ENCODE assay signal across 24 cellular contexts in genomic region chr6:148565321-148565926, GRCh38.
DNase-seq lines count a peak whose midpoint lies in the region; ATAC-seq and TF ChIP-seq lines count a peak whose summit lies in the region.
"Had no signal": no experiment of that assay in that cellular context is flagged by ENCODE, and none has a peak within 500 bp of the region (broad histone marks: within the 10 kb centered on the region; RNA-seq: fewer than 3 reads in every experiment).

No MANE protein-coding gene starts in this region.

- H3K36me3 ChIP-seq in GM23338 (ENCODE audit: insufficient read depth) (no peaks in the 10 kb centered on the region), esophagus muscularis mucosa (no peaks in the 10 kb centered on the region)
- H3K36me3 ChIP-seq: upper lobe of left lung had no signal

- H3K27me3 ChIP-seq in GM23338 (ENCODE audit: insufficient read depth) (peaks cover 6% of the 10 kb centered on the region), esophagus muscularis mucosa (no peaks in the 10 kb centered on the region)
- H3K27me3 ChIP-seq: hepatocyte, upper lobe of left lung had no signal

- no peak for TF ChIP-seq EP300 in esophagus muscularis mucosa (IDR thresholded peaks at IDR 0.05)

- H3K4me2 ChIP-seq in GM23338, result no peak overlapping the region
- H3K4me2 ChIP-seq: hepatocyte had no signal

- ATAC-seq in GM23338, result no peak
- ATAC-seq in GM21390 (IDR thresholded peaks at IDR 0.05; ENCODE audit: unreplicated experiment), result no peak

- H3K27me3 Mint-ChIP-seq in GM23338 (ENCODE audit: insufficient read depth, low read depth, poor library complexity), result peaks cover 12% of the 10 kb centered on the region
- peaks cover 20% of the 10 kb centered on the region for H3K27me3 Mint-ChIP-seq in nephron progenitor cell (ENCODE audit: low read depth, poor library complexity)

- H3K36me3 Mint-ChIP-seq in GM23338 (ENCODE audit: low read depth) (peaks cover 4% of the 10 kb centered on the region; the same call in 1 of the 3 replicates), nephron progenitor cell (ENCODE audit: low read depth) (no peaks in the 10 kb centered on the region)
- H3K36me3 Mint-ChIP-seq: brain; CD8-positive, alpha-beta memory T cell had no signal

- DNase-seq in AG10803 (ENCODE audit: low read depth) (peak; percentile 45), GM23338 (ENCODE audit: low spot score) (no peak), coronary artery (ENCODE audit: low spot score) (no peak), nephron progenitor cell (no peak), esophagus muscularis mucosa (ENCODE audit: extremely low spot score) (no peak), ureter (ENCODE audit: low spot score) (no peak), foreskin melanocyte (no peak)
- DNase-seq: activated CD4-positive, alpha-beta T cell treated with anti-CD3 and anti-CD28 coated beads for 1 hour; activated gamma-delta T cell treated with Interleukin-2 at 50 U/mL for 16 hours; activated naive CD8-positive, alpha-beta T cell treated with anti-CD3 and anti-CD28 coated beads, Interleukin-2, amount 50 U/mL, for 24 hours; activated T-cell treated with anti-CD3 and anti-CD28 coated beads, Interleukin-2, amount 50 U/mL, for 24 hours; CD8-positive, alpha-beta memory T cell; mucosa of descending colon; NCI-H1417; NCI-H2081 treated with DMSO at 0.1 percent for 48 hours; NCI-H345; NCI-H774; stimulated activated CD4-positive, alpha-beta T cell treated with anti-CD3 and anti-CD28 coated beads, Interleukin-1b, Interleukin-23, amount 100 ng/mL, for 48 hours had no signal

- H3K27ac Mint-ChIP-seq in GM23338, result no peak overlapping the region
- peak overlapping the region; percentile 31 for H3K27ac Mint-ChIP-seq in nephron progenitor cell
- H3K27ac Mint-ChIP-seq: activated naive CD8-positive, alpha-beta T cell treated with anti-CD3 and anti-CD28 coated beads, Interleukin-2, amount 50 U/mL, for 24 hours; activated T-cell treated with anti-CD3 and anti-CD28 coated beads, Interleukin-2, amount 50 U/mL, for 24 hours; B cell; brain had no signal

- H3K9me2 ChIP-seq in GM23338 (ENCODE audit: insufficient read depth), result no peaks in the 10 kb centered on the region

- no peaks in the 10 kb centered on the region for H4K20me1 ChIP-seq in GM23338 (replicated peaks; ENCODE audit: insufficient read depth)

- TF ChIP-seq POLR2A in esophagus muscularis mucosa (IDR thresholded peaks at IDR 0.05; ENCODE audit: low read depth), result no peak

- TF ChIP-seq CTCF in AG10803 (conservative IDR thresholded peaks at IDR 0.05; ENCODE audit: low read length), result no peak
- no peak for TF ChIP-seq CTCF in GM23338 (conservative IDR thresholded peaks at IDR 0.05; ENCODE audit: low read depth in 2 of 2)
- no peak for TF ChIP-seq CTCF in coronary artery (IDR thresholded peaks at IDR 0.05)
- no peak for TF ChIP-seq CTCF in nephron progenitor cell (IDR thresholded peaks at IDR 0.05)
- TF ChIP-seq CTCF in esophagus muscularis mucosa (IDR thresholded peaks at IDR 0.05), result no peak

- 0 out of 2 replicates have a peak overlapping the region, but pooled peaks have one; percentile 20 for H2AFZ ChIP-seq in GM23338
- H2AFZ ChIP-seq: hepatocyte had no signal

- WGBS in esophagus muscularis mucosa, result 80% methylated on average over 8 of the region's 8 CpGs

- no peaks in the 10 kb centered on the region for H3K79me2 ChIP-seq in GM23338 (replicated peaks; ENCODE audit: insufficient read depth)
- H3K79me2 ChIP-seq: hepatocyte had no signal

- no peaks in the 10 kb centered on the region for H3F3A ChIP-seq in GM23338 (replicated peaks; ENCODE audit: low read depth)

- no peak overlapping the region for H3K27ac ChIP-seq in GM23338 (ENCODE audit: low read depth)
- H3K27ac ChIP-seq in coronary artery, result peak overlapping the region in 1 of 2 donors; percentile 13
- H3K27ac ChIP-seq in esophagus muscularis mucosa (replicated peaks in 1 of 4), result no peak overlapping the region
- H3K27ac ChIP-seq: hepatocyte, upper lobe of left lung had no signal

- intact Hi-C loops in esophagus muscularis mucosa (cut with DNase I), result no loop called here

- H3K4me1 ChIP-seq in GM23338 (ENCODE audit: insufficient read depth) (no peaks in the 10 kb centered on the region), esophagus muscularis mucosa (peaks cover 0 to 1% (median under 1%) of the 10 kb centered on the region in 4 donors)

- no peaks in the 10 kb centered on the region for H3K9me3 ChIP-seq in esophagus muscularis mucosa
- H3K9me3 ChIP-seq: mucosa of descending colon, upper lobe of left lung had no signal

- H3K4me3 Mint-ChIP-seq in GM23338 (no peak overlapping the region), nephron progenitor cell (no peak overlapping the region)
- H3K4me3 Mint-ChIP-seq: activated naive CD8-positive, alpha-beta T cell treated with anti-CD3 and anti-CD28 coated beads, Interleukin-2, amount 50 U/mL, for 24 hours; activated T-cell treated with anti-CD3 and anti-CD28 coated beads, Interleukin-2, amount 50 U/mL, for 24 hours; B cell; brain; neural crest cell had no signal

- H3K4me3 ChIP-seq in AG10803 (ENCODE audit: low read length) (no peak overlapping the region), GM23338 (no peak overlapping the region), coronary artery (peak overlapping the region; percentile 32), esophagus muscularis mucosa (no peak overlapping the region)
- H3K4me3 ChIP-seq: hepatocyte, mucosa of descending colon, upper lobe of left lung had no signal

- H3K4me1 Mint-ChIP-seq in GM23338, result no peaks in the 10 kb centered on the region; the same call in 2 of the 3 replicates
- H3K4me1 Mint-ChIP-seq in nephron progenitor cell, result peaks cover 5% of the 10 kb centered on the region

- H3K9me3 Mint-ChIP-seq in GM23338 (peaks cover 11% of the 10 kb centered on the region; the same call in 2 of the 3 replicates), nephron progenitor cell (peaks cover 2% of the 10 kb centered on the region)
- H3K9me3 Mint-ChIP-seq: activated naive CD8-positive, alpha-beta T cell treated with anti-CD3 and anti-CD28 coated beads, Interleukin-2, amount 50 U/mL, for 24 hours; activated T-cell treated with anti-CD3 and anti-CD28 coated beads, Interleukin-2, amount 50 U/mL, for 24 hours; CD8-positive, alpha-beta memory T cell had no signal

TF ChIP-seq in GM23338, 12 proteins besides CTCF, POLR2A, EP300 and RAD21:
- TF ChIP-seq CREB1 (CRISPR knock-in tag; IDR thresholded peaks at IDR 0.05; ENCODE audit: low read depth), result no peak
- no peak for TF ChIP-seq EZH2phosphoT487 (IDR thresholded peaks at IDR 0.05; ENCODE audit: unreplicated experiment)
